ENCODE assay signal across 8 cellular contexts in genomic region chr3:87145553-87145952, GRCh38.
DNase-seq lines count a peak whose midpoint lies in the region; ATAC-seq and TF ChIP-seq lines count a peak whose summit lies in the region.

No MANE protein-coding gene starts in this region.

- no peaks in the 10 kb centered on the region for H3K27me3 Mint-ChIP-seq in progenitor cell of endocrine pancreas

- no peaks in the 10 kb centered on the region for H3K27me3 ChIP-seq in tibial artery

- DNase-seq in AG09319 (ENCODE audit: extremely low read depth, low read depth) (no peak), progenitor cell of endocrine pancreas (ENCODE audit: low spot score, unreplicated experiment) (no peak), middle frontal gyrus (ENCODE audit: extremely low spot score, low spot score) (no peak), tibial artery (no peak), LoVo (ENCODE audit: low spot score) (no peak)
- DNase-seq in activated CD4-positive, alpha-beta T cell treated with anti-CD3 and anti-CD28 coated beads, Interleukin-2, amount 50 U/mL, for 48 hours: peak; percentile 4 to 5

- H3K4me3 ChIP-seq in tibial artery: no peak overlapping the region

- H3K4me1 Mint-ChIP-seq in progenitor cell of endocrine pancreas (ENCODE audit: low read depth): peaks cover 17% of the 10 kb centered on the region

- H3K9me3 Mint-ChIP-seq in progenitor cell of endocrine pancreas (ENCODE audit: low read depth): peaks cover 15% of the 10 kb centered on the region

- peaks cover 0 to 18% (median 10%) of the 10 kb centered on the region in 3 donors for H3K9me3 ChIP-seq in tibial artery

- peaks cover 7% of the 10 kb centered on the region for H3K36me3 Mint-ChIP-seq in progenitor cell of endocrine pancreas (ENCODE audit: insufficient read depth)

- no peak overlapping the region for H3K4me3 Mint-ChIP-seq in progenitor cell of endocrine pancreas (ENCODE audit: low read depth)

- ATAC-seq in GM18511 (IDR thresholded peaks at IDR 0.05; ENCODE audit: unreplicated experiment) (peak; percentile 93), HG03135 (IDR thresholded peaks at IDR 0.05; ENCODE audit: unreplicated experiment) (peak; percentile 55)

- H3K4me1 ChIP-seq in tibial artery: no peaks in the 10 kb centered on the region

- H3K27ac Mint-ChIP-seq in progenitor cell of endocrine pancreas: no peak overlapping the region

- H3K27ac ChIP-seq in tibial artery: no peak overlapping the region

- H3K36me3 ChIP-seq in tibial artery: peaks cover 0 to 9% (median 7%) of the 10 kb centered on the region in 3 donors

- intact Hi-C loops in tibial artery (cut with DNase I; ENCODE audit: low total_unique reads): no loop called here

- TF ChIP-seq CTCF in AG09319 (IDR thresholded peaks at IDR 0.05; ENCODE audit: low read depth, low read length) (peak; percentile 39), progenitor cell of endocrine pancreas (IDR thresholded peaks at IDR 0.05; ENCODE audit: unreplicated experiment) (peak; percentile 19), tibial artery (IDR thresholded peaks at IDR 0.05) (no peak)

Comparison
In these comparisons a context has a peak if more than half of its experiments do, and no peak if none do; other contexts are left out.
1. DNase-seq: peak in activated CD4-positive, alpha-beta T cell treated with anti-CD3 and anti-CD28 coated beads, Interleukin-2, amount 50 U/mL, for 48 hours (2 of 2); none in AG09319 (single experiment), progenitor cell of endocrine pancreas (single experiment), middle frontal gyrus (single experiment), tibial artery (0 of 2) and LoVo (single experiment).
2. CTCF ChIP-seq: peak in AG09319 (single experiment) and progenitor cell of endocrine pancreas (single experiment); none in tibial artery (0 of 2).